In genomic region chr17:17180141-17180603, GRCh38 we compare ENCODE assay signal across 11 cellular contexts. TPM values are rescaled to one million over a fixed set of nuclear protein-coding genes. Genes with fewer than 3 reads are reported as not detected.
A peak's percentile ranks its signal among the peaks of the same experiment; 100 is the strongest.
DNase-seq lines count a peak whose midpoint lies in the region; ATAC-seq, FAIRE-seq and TF ChIP-seq lines count a peak whose summit lies in the region.
"Had no signal": no experiment of that assay in that cellular context is flagged by ENCODE, and none has a peak within 500 bp of the region (broad histone marks: within the 10 kb centered on the region; RNA-seq: fewer than 3 reads in every experiment).

No MANE protein-coding gene starts in this region.

- CTCF ChIA-PET in HepG2 (lab: Yijun Ruan, JAX; ENCODE audit: low intra/inter-chr PET ratio, low total read pairs): no interaction called here
- CTCF ChIA-PET in activated naive CD4-positive, alpha-beta T cell treated with anti-CD3 and anti-CD28 coated beads for 36 hours (lab: Charles Lee): interaction anchor here (1.4 kb wide), 1 partner anchor 39 kb away, joined by 4 read pairs; no protein-coding TSS in a partner anchor

- H3K27me3 ChIP-seq in HepG2 (ENCODE audit: control insufficient read depth in 1 of 2, insufficient read depth in 2 of 2, low read length in 2 of 2): no peaks in the 10 kb centered on the region
- H3K27me3 ChIP-seq in right lobe of liver: no peaks in the 10 kb centered on the region
- no peaks in the 10 kb centered on the region for H3K27me3 ChIP-seq in suprapubic skin
- H3K27me3 ChIP-seq: neutrophil had no signal

- H3K79me2 ChIP-seq in HepG2 (ENCODE audit: insufficient read depth, low read length): no peaks in the 10 kb centered on the region

- peaks cover 91% of the 10 kb centered on the region for H3K4me1 Mint-ChIP-seq in activated naive CD4-positive, alpha-beta T cell treated with anti-CD3 and anti-CD28 coated beads for 36 hours (ENCODE audit: low read depth)

- H3K27ac ChIP-seq in HepG2 (ENCODE audit: extremely low read length, insufficient read depth, low read length): no peak overlapping the region
- H3K27ac ChIP-seq in right lobe of liver: no peak overlapping the region
- peak overlapping the region; percentile 57 for H3K27ac ChIP-seq in suprapubic skin
- H3K27ac ChIP-seq: neutrophil had no signal

- no peak for TF ChIP-seq POLR2A in HepG2 (IDR thresholded peaks at IDR 0.05; ENCODE audit: insufficient read depth in 1 of 2, low read depth in 2 of 2, low read length in 2 of 2)
- TF ChIP-seq POLR2A in right lobe of liver (IDR thresholded peaks at IDR 0.05): no peak
- TF ChIP-seq POLR2A in suprapubic skin (IDR thresholded peaks at IDR 0.05): no peak

- no peak overlapping the region for H2AFZ ChIP-seq in HepG2 (ENCODE audit: low read length)

- no TSS peak for BruUV-seq in HepG2 (replicated peaks; lab: Mats Ljungman, UMichigan)

- no peak overlapping the region for H3K9ac ChIP-seq in HepG2 (ENCODE audit: insufficient read depth, low read depth, low read length)

- intact Hi-C loops in HepG2 (cut with micrococcal nuclease; ENCODE audit: unreplicated experiment): no loop called here
- intact Hi-C loops in right lobe of liver (cut with DNase I): no loop called here
- intact Hi-C loops in activated naive CD4-positive, alpha-beta T cell treated with anti-CD3 and anti-CD28 coated beads for 36 hours (cut with micrococcal nuclease): loop anchor here (2.0 kb wide), 1 partner anchor 57 kb away; the partner anchor contains the start of gene FLCN
- intact Hi-C loops in left ventricle myocardium superior (cut with micrococcal nuclease): no loop called here

- H3K36me3 ChIP-seq in HepG2 (replicated peaks in 1 of 2; ENCODE audit: control insufficient read depth in 1 of 2, insufficient read depth in 2 of 2, low read length in 2 of 2) (peaks cover 23 to 65% of the 10 kb centered on the region in 2 experiments; a peak in 4 of 5 replicates), right lobe of liver (peaks cover 0 to 84% (median 30%) of the 10 kb centered on the region in 4 donors), suprapubic skin (peaks cover 94% of the 10 kb centered on the region)

- no peak for ATAC-seq in HepG2
- ATAC-seq in right lobe of liver: no peak
- ATAC-seq in left ventricle myocardium superior: peak; percentile 82
- no peak for ATAC-seq in HG03045 (IDR thresholded peaks at IDR 0.05; ENCODE audit: unreplicated experiment)

- TF ChIP-seq EP300 in HepG2 (IDR thresholded peaks at IDR 0.05; ENCODE audit: low read depth in 2 of 2, low read length in 2 of 2): no peak
- TF ChIP-seq EP300 in HepG2 (CRISPR knock-in tag; IDR thresholded peaks at IDR 0.05; ENCODE audit: borderline replicate concordance): no peak
- TF ChIP-seq EP300 in suprapubic skin (IDR thresholded peaks at IDR 0.05): no peak

- H3K36me3 Mint-ChIP-seq in activated naive CD4-positive, alpha-beta T cell treated with anti-CD3 and anti-CD28 coated beads for 36 hours (ENCODE audit: low read depth): peaks cover 49% of the 10 kb centered on the region

- no peak for TF ChIP-seq CTCF in HepG2 (CRISPR knock-in tag; IDR thresholded peaks at IDR 0.05)
- TF ChIP-seq CTCF in right lobe of liver (IDR thresholded peaks at IDR 0.05): no peak
- no peak for TF ChIP-seq CTCF in suprapubic skin (IDR thresholded peaks at IDR 0.05)

- peak overlapping the region; percentile 17 for H3K4me3 Mint-ChIP-seq in activated naive CD4-positive, alpha-beta T cell treated with anti-CD3 and anti-CD28 coated beads for 36 hours

- POLR2A ChIA-PET in HepG2 (lab: Yijun Ruan, JAX): no interaction called here

- no peak for TF ChIP-seq RAD21 in HepG2 (CRISPR knock-in tag; IDR thresholded peaks at IDR 0.05)

- H4K20me1 ChIP-seq in HepG2 (ENCODE audit: insufficient read depth, low read length): no peaks in the 10 kb centered on the region

- 100% methylated on average over 1 of the region's 9 CpGs for WGBS in HepG2 (ENCODE audit: low lambda C conversion rate)
- 80% methylated on average over 1 of the region's 9 CpGs for whole genome bisulfite sequencing in right lobe of liver (ENCODE audit: insufficient coverage, low coverage, low lambda C conversion rate, missing lambda C conversion rate)
- 24% methylated on average over 3 of the region's 9 CpGs for WGBS in suprapubic skin

- H3K4me1 ChIP-seq in HepG2 (ENCODE audit: insufficient read depth, low read length) (no peaks in the 10 kb centered on the region), right lobe of liver (no peaks in the 10 kb centered on the region), suprapubic skin (peaks cover 27% of the 10 kb centered on the region)

- peak overlapping the region; percentile 88 for H3K27ac Mint-ChIP-seq in activated naive CD4-positive, alpha-beta T cell treated with anti-CD3 and anti-CD28 coated beads for 36 hours

- DNase-seq in HepG2 (ENCODE audit: low spot score) (no peak), right lobe of liver (no peak), left ventricle myocardium superior (peak; percentile 72), suprapubic skin (ENCODE audit: low spot score in 2 of 2) (peak in 1 of 2 donors; percentile 79), OCI-M2 (lab: John Stamatoyannopoulos, UW; ENCODE audit: unreplicated experiment) (no peak), HCEC 1CT (no peak)
- peak; percentile 63 for DNase-seq in activated naive CD4-positive, alpha-beta T cell treated with anti-CD3 and anti-CD28 coated beads for 36 hours
- DNase-seq: NCI-H146; stimulated activated CD4-positive, alpha-beta T cell treated with anti-CD3 and anti-CD28 coated beads, Interleukin-2, amount 100 ng/mL, for 24 hours had no signal

- in situ Hi-C loops in HepG2 (cut with HindIII; ENCODE audit: extremely low pct_ligation_motif_present, low pct_unique_long_range_greater_than_20kb): no loop called here

- no peak overlapping the region for H3K4me2 ChIP-seq in HepG2 (ENCODE audit: low read depth, low read length)

- H3K9me3 Mint-ChIP-seq in activated naive CD4-positive, alpha-beta T cell treated with anti-CD3 and anti-CD28 coated beads for 36 hours: no peaks in the 10 kb centered on the region

- H3K27me3 Mint-ChIP-seq in activated naive CD4-positive, alpha-beta T cell treated with anti-CD3 and anti-CD28 coated beads for 36 hours (ENCODE audit: low read depth): no peaks in the 10 kb centered on the region

- H3K9me3 ChIP-seq in HepG2 (ENCODE audit: low read length) (no peaks in the 10 kb centered on the region), right lobe of liver (no peaks in the 10 kb centered on the region), suprapubic skin (no peaks in the 10 kb centered on the region)
- H3K9me3 ChIP-seq: neutrophil had no signal

- H3K4me3 ChIP-seq in HepG2 (replicated peaks in 1 of 3; ENCODE audit: insufficient read depth in 1 of 3, low read depth in 2 of 3, low read length in 3 of 3) (no peak overlapping the region), right lobe of liver (no peak overlapping the region), suprapubic skin (no peak overlapping the region)

- FAIRE-seq in HepG2 (lab: Jason Lieb, UNC): no peak

RNA-seq across cellular contexts. Expression of gene PLD6, which starts 26.0 kb away (rescaled TPM):
- total RNA-seq in HepG2 (2016; rRNA removed; fragmentation: Illumina TruSeq; extraction: Trizol): 6.4 and 11.4 TPM in 2 replicates
- total RNA-seq in HepG2 (2016; cell fraction: cytosol; rRNA removed; fragmentation: Illumina TruSeq; extraction: Trizol; ENCODE audit: low read depth): 3.0 and 3.5 TPM in 2 replicates
- total RNA-seq in HepG2 (2016; cell fraction: insoluble cytoplasmic fraction; rRNA removed; fragmentation: Illumina TruSeq; extraction: Trizol): 5.8 and 11.8 TPM in 2 replicates
- total RNA-seq in HepG2 (2016; cell fraction: membrane; rRNA removed; fragmentation: Illumina TruSeq; extraction: Trizol): 9.3 and 9.7 TPM in 2 replicates
- total RNA-seq in HepG2 (2016; cell fraction: nucleus; rRNA removed; fragmentation: Illumina TruSeq; extraction: Trizol): 10.6 and 11.8 TPM in 2 replicates
- 4.8 and 5.2 TPM in 2 replicates for polyA plus RNA-seq in HepG2 (2011; rRNA removed)
- polyA plus RNA-seq in HepG2 (2011; cell fraction: cytosol; rRNA removed): 4.0 and 4.1 TPM in 2 replicates
- polyA plus RNA-seq in HepG2 (2011; cell fraction: nucleus; rRNA removed): 3.9 and 4.4 TPM in 2 replicates
- polyA plus RNA-seq in HepG2 (2012): 4.5 and 5.6 TPM in 2 replicates
- polyA plus RNA-seq in HepG2 (2016; cell fraction: cytosol; fragmentation: Illumina TruSeq; extraction: Trizol; ENCODE audit: low read depth): 1.8 and 2.0 TPM in 2 replicates
- 5.1 and 5.4 TPM in 2 replicates for polyA plus RNA-seq in HepG2 (2016; cell fraction: insoluble cytoplasmic fraction; fragmentation: Illumina TruSeq; extraction: Trizol; ENCODE audit: low read depth)
- polyA plus RNA-seq in HepG2 (2016; cell fraction: membrane; fragmentation: Illumina TruSeq; extraction: Trizol; ENCODE audit: low read depth): 3.9 and 4.0 TPM in 2 replicates
- polyA plus RNA-seq in HepG2 (2016; cell fraction: nucleus; fragmentation: Illumina TruSeq; extraction: Trizol; ENCODE audit: insufficient read depth, low read depth): 17.5 and 18.2 TPM in 2 replicates
- 7.8 TPM in 2 replicates for polyA minus RNA-seq in HepG2 (2011; rRNA and poly(A)+ RNA removed; ENCODE audit: low replicate concordance)
- 3.1 and 3.6 TPM in 2 replicates for polyA minus RNA-seq in HepG2 (2011; cell fraction: cytosol; rRNA and poly(A)+ RNA removed)
- 4.5 and 6.3 TPM in 2 replicates for polyA minus RNA-seq in HepG2 (2011; cell fraction: nucleus; rRNA and poly(A)+ RNA removed)
- 1 to 10 TPM in 5 of 6 experiments, under 1 TPM in 1; 0.68 to 3.6 (median 2.8) TPM for total RNA-seq in right lobe of liver
- 1 to 10 TPM; 5.3 to 5.4 TPM for total RNA-seq in activated naive CD4-positive, alpha-beta T cell treated with anti-CD3 and anti-CD28 coated beads for 36 hours
- 11.5 TPM for total RNA-seq in left ventricle myocardium superior
- 1 to 10 TPM; 3.3 to 9.1 (median 5.2) TPM for total RNA-seq in suprapubic skin

RNA-seq across cellular contexts. Expression of gene FLCN, which starts 56.8 kb away (rescaled TPM):
- total RNA-seq in HepG2 (2016; rRNA removed; fragmentation: Illumina TruSeq; extraction: Trizol) (21.8 and 24.9 TPM in 2 replicates), right lobe of liver (10 to 100 TPM; 25.4 to 44.3 (median 35.9) TPM), left ventricle myocardium superior (63.3 TPM), suprapubic skin (100 to 1,000 TPM in 1 of 4 donors, 10 to 100 TPM in 3; 28.4 to 143 (median 49.2) TPM)
- 6.3 and 6.9 TPM in 2 replicates for total RNA-seq in HepG2 (2016; cell fraction: cytosol; rRNA removed; fragmentation: Illumina TruSeq; extraction: Trizol; ENCODE audit: low read depth)
- total RNA-seq in HepG2 (2016; cell fraction: insoluble cytoplasmic fraction; rRNA removed; fragmentation: Illumina TruSeq; extraction: Trizol): 21.4 and 25.3 TPM in 2 replicates
- total RNA-seq in HepG2 (2016; cell fraction: membrane; rRNA removed; fragmentation: Illumina TruSeq; extraction: Trizol): 12.0 and 12.3 TPM in 2 replicates
- 19.9 and 26.2 TPM in 2 replicates for total RNA-seq in HepG2 (2016; cell fraction: nucleus; rRNA removed; fragmentation: Illumina TruSeq; extraction: Trizol)
- polyA plus RNA-seq in HepG2 (2011; rRNA removed): 16.6 and 20.2 TPM in 2 replicates
- polyA plus RNA-seq in HepG2 (2011; cell fraction: cytosol; rRNA removed): 9.1 and 11.6 TPM in 2 replicates
- polyA plus RNA-seq in HepG2 (2011; cell fraction: nucleus; rRNA removed): 35.9 and 37.1 TPM in 2 replicates
- polyA plus RNA-seq in HepG2 (2012): 13.4 and 13.9 TPM in 2 replicates
- polyA plus RNA-seq in HepG2 (2016; cell fraction: cytosol; fragmentation: Illumina TruSeq; extraction: Trizol; ENCODE audit: low read depth): 1.3 and 1.9 TPM in 2 replicates
- 12.1 and 14.3 TPM in 2 replicates for polyA plus RNA-seq in HepG2 (2016; cell fraction: insoluble cytoplasmic fraction; fragmentation: Illumina TruSeq; extraction: Trizol; ENCODE audit: low read depth)
- polyA plus RNA-seq in HepG2 (2016; cell fraction: membrane; fragmentation: Illumina TruSeq; extraction: Trizol; ENCODE audit: low read depth): 3.4 TPM in 2 replicates
- 41.6 and 44.8 TPM in 2 replicates for polyA plus RNA-seq in HepG2 (2016; cell fraction: nucleus; fragmentation: Illumina TruSeq; extraction: Trizol; ENCODE audit: insufficient read depth, low read depth)
- polyA minus RNA-seq in HepG2 (2011; rRNA and poly(A)+ RNA removed; ENCODE audit: low replicate concordance): 28.0 and 42.8 TPM in 2 replicates
- 9.6 and 9.9 TPM in 2 replicates for polyA minus RNA-seq in HepG2 (2011; cell fraction: cytosol; rRNA and poly(A)+ RNA removed)
- polyA minus RNA-seq in HepG2 (2011; cell fraction: nucleus; rRNA and poly(A)+ RNA removed): 25.4 and 26.4 TPM in 2 replicates
- total RNA-seq in activated naive CD4-positive, alpha-beta T cell treated with anti-CD3 and anti-CD28 coated beads for 36 hours: 10 to 100 TPM; 17.5 to 18.4 TPM

Comparison
In these comparisons a context has a peak if more than half of its experiments do, and no peak if none do; other contexts are left out.
1. DNase-seq: peak in activated naive CD4-positive, alpha-beta T cell treated with anti-CD3 and anti-CD28 coated beads for 36 hours (single experiment) and left ventricle myocardium superior (single experiment); none in HepG2 (single experiment), right lobe of liver (0 of 3), OCI-M2 (single experiment) and HCEC 1CT (single experiment).